Comparison of ENCODE assay signal across 1 cellular context in the genomic region with DNA sequence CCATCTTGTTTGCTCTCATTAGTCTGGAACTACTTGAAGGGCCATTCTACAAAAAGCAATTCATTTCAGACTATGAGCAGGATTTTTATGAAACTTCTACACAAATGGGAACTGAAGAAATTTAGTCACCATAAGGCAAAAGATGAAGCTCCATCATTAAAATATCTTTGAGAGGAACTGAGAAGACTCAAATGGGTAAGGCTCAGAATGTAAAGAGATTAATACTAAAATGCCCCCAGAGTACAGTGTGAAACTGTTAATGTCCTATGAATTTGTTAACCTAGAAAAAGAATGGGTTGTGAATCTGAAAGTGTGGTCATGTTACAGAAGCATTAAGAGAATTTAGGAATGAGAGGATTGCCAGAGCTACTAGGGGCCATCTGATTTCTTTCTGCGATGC.
TF ChIP-seq lines count a peak whose summit lies in the region.

No MANE protein-coding gene starts in this region.

TF ChIP-seq in GM12878, 131 proteins besides CTCF, POLR2A, EP300 and RAD21 (continued from another document):
- TF ChIP-seq, protein P1, sequence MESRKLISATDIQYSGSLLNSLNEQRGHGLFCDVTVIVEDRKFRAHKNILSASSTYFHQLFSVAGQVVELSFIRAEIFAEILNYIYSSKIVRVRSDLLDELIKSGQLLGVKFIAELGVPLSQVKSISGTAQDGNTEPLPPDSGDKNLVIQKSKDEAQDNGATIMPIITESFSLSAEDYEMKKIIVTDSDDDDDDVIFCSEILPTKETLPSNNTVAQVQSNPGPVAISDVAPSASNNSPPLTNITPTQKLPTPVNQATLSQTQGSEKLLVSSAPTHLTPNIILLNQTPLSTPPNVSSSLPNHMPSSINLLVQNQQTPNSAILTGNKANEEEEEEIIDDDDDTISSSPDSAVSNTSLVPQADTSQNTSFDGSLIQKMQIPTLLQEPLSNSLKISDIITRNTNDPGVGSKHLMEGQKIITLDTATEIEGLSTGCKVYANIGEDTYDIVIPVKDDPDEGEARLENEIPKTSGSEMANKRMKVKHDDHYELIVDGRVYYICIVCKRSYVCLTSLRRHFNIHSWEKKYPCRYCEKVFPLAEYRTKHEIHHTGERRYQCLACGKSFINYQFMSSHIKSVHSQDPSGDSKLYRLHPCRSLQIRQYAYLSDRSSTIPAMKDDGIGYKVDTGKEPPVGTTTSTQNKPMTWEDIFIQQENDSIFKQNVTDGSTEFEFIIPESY (IDR thresholded peaks at IDR 0.05) = no peak
- peak; percentile 62; the same call in 1 of the 2 replicates for TF ChIP-seq MTA2 (IDR thresholded peaks at IDR 0.05; ENCODE audit: low read depth)
- no peak for TF ChIP-seq HDGF (IDR thresholded peaks at IDR 0.05)
- TF ChIP-seq, protein P2, sequence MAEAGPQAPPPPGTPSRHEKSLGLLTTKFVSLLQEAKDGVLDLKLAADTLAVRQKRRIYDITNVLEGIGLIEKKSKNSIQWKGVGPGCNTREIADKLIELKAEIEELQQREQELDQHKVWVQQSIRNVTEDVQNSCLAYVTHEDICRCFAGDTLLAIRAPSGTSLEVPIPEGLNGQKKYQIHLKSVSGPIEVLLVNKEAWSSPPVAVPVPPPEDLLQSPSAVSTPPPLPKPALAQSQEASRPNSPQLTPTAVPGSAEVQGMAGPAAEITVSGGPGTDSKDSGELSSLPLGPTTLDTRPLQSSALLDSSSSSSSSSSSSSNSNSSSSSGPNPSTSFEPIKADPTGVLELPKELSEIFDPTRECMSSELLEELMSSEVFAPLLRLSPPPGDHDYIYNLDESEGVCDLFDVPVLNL (IDR thresholded peaks at IDR 0.05; ENCODE audit: low read depth, low read length) = no peak
- TF ChIP-seq ZNF24 (IDR thresholded peaks at IDR 0.05) = no peak
- TF ChIP-seq NBN (IDR thresholded peaks at IDR 0.05) = no peak
